ENCODE assay signal across 8 cellular contexts in genomic region chr19:44643605-44644390, GRCh38. TPM values are rescaled to one million over a fixed set of nuclear protein-coding genes. Genes with fewer than 3 reads are reported as not detected.
DNase-seq lines count a peak whose midpoint lies in the region; ATAC-seq and TF ChIP-seq lines count a peak whose summit lies in the region.

A gene with protein sequence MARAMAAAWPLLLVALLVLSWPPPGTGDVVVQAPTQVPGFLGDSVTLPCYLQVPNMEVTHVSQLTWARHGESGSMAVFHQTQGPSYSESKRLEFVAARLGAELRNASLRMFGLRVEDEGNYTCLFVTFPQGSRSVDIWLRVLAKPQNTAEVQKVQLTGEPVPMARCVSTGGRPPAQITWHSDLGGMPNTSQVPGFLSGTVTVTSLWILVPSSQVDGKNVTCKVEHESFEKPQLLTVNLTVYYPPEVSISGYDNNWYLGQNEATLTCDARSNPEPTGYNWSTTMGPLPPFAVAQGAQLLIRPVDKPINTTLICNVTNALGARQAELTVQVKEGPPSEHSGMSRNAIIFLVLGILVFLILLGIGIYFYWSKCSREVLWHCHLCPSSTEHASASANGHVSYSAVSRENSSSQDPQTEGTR (plus strand): TSS chr19:44643910. CDS start chr19:44644097, 187 bp downstream.

- H3K27ac ChIP-seq in mesodermal cell (ENCODE audit: low read depth, low read length, severe bottlenecking), result peak within 1 kb of the TSS; percentile 69

- no peaks in the 10 kb centered on the region for H3K9me3 ChIP-seq in mesodermal cell (ENCODE audit: control insufficient read depth, low read length)

- peak; percentile 51 for TF ChIP-seq POLR2A in erythroblast (IDR thresholded peaks at IDR 0.05; ENCODE audit: low read length)

- H3K4me1 ChIP-seq in mesodermal cell (ENCODE audit: control insufficient read depth, insufficient read depth, low read length, poor library complexity, severe bottlenecking), result no peaks in the 10 kb centered on the region

- ATAC-seq in GM21576 (IDR thresholded peaks at IDR 0.05; ENCODE audit: unreplicated experiment), result no peak

- TF ChIP-seq CTCF in GM20000 (IDR thresholded peaks at IDR 0.05; ENCODE audit: extremely low read depth, missing control alignments), result no peak

- peak within 1 kb of the TSS; percentile 81 for H3K4me3 ChIP-seq in mesodermal cell (ENCODE audit: extremely low read depth, insufficient read depth, low read length, poor library complexity, severe bottlenecking)

- WGBS in mesodermal cell (ENCODE audit: insufficient coverage in 2 of 2), 2 experiments, result 1% methylated on average over 53 to 56 of the region's 69 CpGs

- peak; percentile 60 for DNase-seq in 8988T
- peak; percentile 68 for DNase-seq in GM20000 (ENCODE audit: low spot score)
- peak; percentile 64 for DNase-seq in NCI-H510A (lab: John Stamatoyannopoulos, UW)
- DNase-seq in activated CD8-positive, alpha-beta memory T cell treated with anti-CD3 and anti-CD28 coated beads, Interleukin-2, amount 50 U/mL, for 4 hours, result peak; percentile 32
- DNase-seq in erythroblast (lab: John Stamatoyannopoulos, UW), result peak; percentile 69 to 73
- DNase-seq in stimulated activated CD8-positive, alpha-beta memory T cell treated with anti-CD3 and anti-CD28 coated beads, Interleukin-4, amount 100 ng/mL, for 24 hours (ENCODE audit: low read depth), result peak; percentile 26

- peaks cover 23% of the 10 kb centered on the region for H3K36me3 ChIP-seq in mesodermal cell (ENCODE audit: control insufficient read depth, insufficient read depth, low read length)

RNA-seq across cellular contexts. Expression of the gene that starts here (rescaled TPM):
- polyA plus RNA-seq in mesodermal cell (2013, experiment 1 of 2), result 24.3 TPM
- 25.3 TPM for polyA plus RNA-seq in mesodermal cell (2013, experiment 2 of 2)
